In genomic region chr11:9015677-9016076, GRCh38 we compare ENCODE assay signal across 7 cellular contexts. TPM values are rescaled to one million over a fixed set of nuclear protein-coding genes. Genes with fewer than 3 reads are reported as not detected.
DNase-seq lines count a peak whose midpoint lies in the region; ATAC-seq and TF ChIP-seq lines count a peak whose summit lies in the region.

No MANE protein-coding gene starts in this region.

- H3K4me3 ChIP-seq in GM12864 (ENCODE audit: low read depth, low read length) = no peak overlapping the region

- no peak overlapping the region for H3K27ac Mint-ChIP-seq in activated B cell treated with CpG ODN at 0.5 μM for 24 hours

- H3K36me3 Mint-ChIP-seq in activated B cell treated with CpG ODN at 0.5 μM for 24 hours (ENCODE audit: low read depth) = no peaks in the 10 kb centered on the region

- DNase-seq in GM12864 (ENCODE audit: low read depth) = peak; percentile 51
- peak; percentile 69 for DNase-seq in NCI-H2196 treated with DMSO at 0.1 percent for 48 hours (lab: John Stamatoyannopoulos, UW; ENCODE audit: unreplicated experiment)
- no peak for DNase-seq in activated B cell treated with CpG ODN at 0.5 μM for 24 hours
- peak; percentile 99 for DNase-seq in cerebellar cortex (ENCODE audit: low spot score)
- DNase-seq in left colon = peak; percentile 47 to 55
- peak; percentile 65 for DNase-seq in stimulated activated CD4-positive, alpha-beta T cell treated with anti-CD3 and anti-CD28 coated beads, Interleukin-4, amount 100 ng/mL, for 24 hours

- H3K4me1 Mint-ChIP-seq in activated B cell treated with CpG ODN at 0.5 μM for 24 hours = no peaks in the 10 kb centered on the region

- peaks cover 7% of the 10 kb centered on the region for H3K27me3 Mint-ChIP-seq in activated B cell treated with CpG ODN at 0.5 μM for 24 hours

- intact Hi-C loops in activated B cell treated with CpG ODN at 0.5 μM for 24 hours (cut with micrococcal nuclease) (loop anchor here (1.0 to 5.0 kb wide), 2 partner anchors 491 to 1307 kb away; no protein-coding TSS in a partner anchor), left colon (cut with DNase I, micrococcal nuclease) (loop anchor here (2.0 to 10.0 kb wide), 2 partner anchors 119 to 123 kb away; no protein-coding TSS in a partner anchor)

- H3K4me3 Mint-ChIP-seq in activated B cell treated with CpG ODN at 0.5 μM for 24 hours = no peak overlapping the region

- ATAC-seq in HG02884 (IDR thresholded peaks at IDR 0.05; ENCODE audit: unreplicated experiment) = peak; percentile 59
- ATAC-seq in activated B cell treated with CpG ODN at 0.5 μM for 24 hours (ENCODE audit: low read depth) = peak; percentile 69
- ATAC-seq in left colon = peak; percentile 88

- CTCF ChIA-PET in activated B cell treated with CpG ODN at 0.5 μM for 24 hours (lab: Charles Lee) = interaction anchor here (0.7 to 4.7 kb wide), 9 partner anchors 10 to 1308 kb away, joined by 3 to 68 read pairs (median 5); no protein-coding TSS in a partner anchor

- POLR2A ChIA-PET in activated B cell treated with CpG ODN at 0.5 μM for 24 hours (lab: Charles Lee) = interaction anchor here (1.0 kb wide), 1 partner anchor 491 kb away, joined by 3 read pairs; no protein-coding TSS in a partner anchor

- no peaks in the 10 kb centered on the region for H3K9me3 Mint-ChIP-seq in activated B cell treated with CpG ODN at 0.5 μM for 24 hours

- peak; percentile 89 for TF ChIP-seq CTCF in GM12864 (IDR thresholded peaks at IDR 0.05; ENCODE audit: low read depth, low read length, missing control alignments)
- TF ChIP-seq CTCF in activated B cell treated with CpG ODN at 0.5 μM for 24 hours (IDR thresholded peaks at IDR 0.05) = peak; percentile 26

RNA-seq across cellular contexts. Expression of gene NRIP3, which starts 11.9 kb away (rescaled TPM):
- total RNA-seq in activated B cell treated with CpG ODN at 0.5 μM for 24 hours = 0.32 TPM in 1 of 2 replicates, not detected in the other
- total RNA-seq in left colon = under 1 TPM; 0.27 to 0.75 TPM

RNA-seq across cellular contexts. Expression of gene TMEM9B, which starts 51.4 kb away (rescaled TPM):
- 29.0 and 29.6 TPM in 2 replicates for total RNA-seq in activated B cell treated with CpG ODN at 0.5 μM for 24 hours
- 10 to 100 TPM; 90.2 to 90.8 TPM for total RNA-seq in left colon
